Comparison of ENCODE assay signal across 19 cellular contexts in the genomic region with DNA sequence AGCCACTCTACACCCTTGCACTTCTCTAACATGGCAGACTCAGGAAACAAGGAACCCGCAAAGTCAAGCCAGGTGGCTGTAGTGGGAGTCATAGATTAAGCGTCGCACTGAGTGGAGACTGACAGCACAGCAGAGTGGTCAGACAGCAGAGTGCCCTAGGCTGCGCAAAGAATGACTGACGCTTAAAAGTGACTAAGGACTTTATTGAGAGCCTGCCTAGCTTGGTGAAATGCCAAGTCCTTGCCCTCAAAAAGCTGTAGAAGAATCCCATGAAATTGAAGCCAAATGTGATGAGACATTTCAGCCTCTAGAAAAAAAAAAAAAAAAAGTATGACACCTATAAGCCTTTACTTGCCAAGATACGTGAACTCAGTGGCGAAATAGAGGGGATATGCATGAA. TPM values are rescaled to one million over a fixed set of nuclear protein-coding genes. Genes with fewer than 3 reads are reported as not detected.
DNase-seq lines count a peak whose midpoint lies in the region; ATAC-seq and TF ChIP-seq lines count a peak whose summit lies in the region.
"Had no signal": no experiment of that assay in that cellular context is flagged by ENCODE, and none has a peak within 500 bp of the region (broad histone marks: within the 10 kb centered on the region; RNA-seq: fewer than 3 reads in every experiment).

No MANE protein-coding gene starts in this region.

- H2AFZ ChIP-seq in osteoblast (ENCODE audit: low read length) (no peak overlapping the region), Karpas-422 (ENCODE audit: low read length) (no peak overlapping the region)

- peak overlapping the region; percentile 78 for H3K27ac ChIP-seq in RWPE1
- peak overlapping the region; percentile 23 for H3K27ac ChIP-seq in osteoblast (ENCODE audit: low read depth, low read length)
- H3K27ac ChIP-seq in Karpas-422 (ENCODE audit: low read length): no peak overlapping the region
- H3K27ac ChIP-seq: pancreas, right atrium auricular region, thyroid gland had no signal

- H3K9ac ChIP-seq in Karpas-422 (ENCODE audit: low read length): no peak overlapping the region

- CTCF ChIA-PET in RWPE1 (lab: Yijun Ruan, JAX): no interaction called here

- H3K4me1 ChIP-seq in osteoblast (ENCODE audit: insufficient read depth, low read length) (peaks cover 35% of the 10 kb centered on the region), Karpas-422 (ENCODE audit: low read length) (no peaks in the 10 kb centered on the region)
- H3K4me1 ChIP-seq: pancreas, thyroid gland had no signal

- H3K9me3 ChIP-seq in osteoblast (ENCODE audit: low read depth, low read length): no peaks in the 10 kb centered on the region
- no peaks in the 10 kb centered on the region for H3K9me3 ChIP-seq in Karpas-422 (ENCODE audit: low read length)
- H3K9me3 ChIP-seq: pancreas, right atrium auricular region, thyroid gland had no signal

- no peak for ATAC-seq in GM18861 (IDR thresholded peaks at IDR 0.05; ENCODE audit: unreplicated experiment)
- ATAC-seq: activated CD4-positive, alpha-beta T cell treated with anti-CD3 and anti-CD28 coated beads for 36 hours; effector memory CD8-positive, alpha-beta T cell; left cardiac atrium; natural killer cell; pancreas had no signal

- no peaks in the 10 kb centered on the region for H4K20me1 ChIP-seq in osteoblast (ENCODE audit: insufficient read depth, low read length)
- peaks cover 5% of the 10 kb centered on the region; the same call in 1 of the 2 replicates for H4K20me1 ChIP-seq in Karpas-422 (ENCODE audit: insufficient read depth, low read depth, low read length)

- DNase-seq in GM04503 (ENCODE audit: low read depth) (peak; percentile 59), RWPE1 (ENCODE audit: low spot score) (peak; percentile 81), erythroblast (lab: John Stamatoyannopoulos, UW) (peak; percentile 51 to 73), osteoblast (ENCODE audit: insufficient read length, low spot score, missing footprints) (peak; percentile 79), Karpas-422 (no peak)
- DNase-seq in effector CD4-positive, alpha-beta T cell: no peak
- DNase-seq: activated CD4-positive, alpha-beta T cell treated with anti-CD3 and anti-CD28 coated beads for 36 hours; activated T-cell treated with anti-CD3 and anti-CD28 coated beads, Interleukin-2, amount 50 U/mL, for 48 hours; effector memory CD8-positive, alpha-beta T cell; GOT3; left cardiac atrium; natural killer cell; NCI-H1694 treated with DMSO at 0.1 percent for 48 hours; pancreas; stimulated activated CD4-positive, alpha-beta T cell treated with anti-CD3 and anti-CD28 coated beads, Interleukin-12 subunit alpha, Interleukin-12 subunit beta, amount 100 ng/mL, for 4 hours; stimulated activated CD4-positive, alpha-beta T cell treated with anti-CD3 and anti-CD28 coated beads, Interleukin-4, amount 100 ng/mL, for 4 hours had no signal

- H3K27me3 ChIP-seq in osteoblast (ENCODE audit: insufficient read depth, low read length) (no peaks in the 10 kb centered on the region), Karpas-422 (ENCODE audit: low read length) (no peaks in the 10 kb centered on the region)
- H3K27me3 ChIP-seq: pancreas, right atrium auricular region, thyroid gland had no signal

- no peak for TF ChIP-seq POLR2A in erythroblast (IDR thresholded peaks at IDR 0.05; ENCODE audit: low read length)

- H3K79me2 ChIP-seq in osteoblast (ENCODE audit: insufficient read depth, low read length) (peaks cover 87% of the 10 kb centered on the region), Karpas-422 (ENCODE audit: low read length) (no peaks in the 10 kb centered on the region)

- TF ChIP-seq CTCF in RWPE1 (conservative IDR thresholded peaks at IDR 0.05; ENCODE audit: low read depth) (no peak), osteoblast (IDR thresholded peaks at IDR 0.05; ENCODE audit: extremely low read depth, low read depth, low read length) (no peak)

- POLR2A ChIA-PET in RWPE1 (lab: Yijun Ruan, JAX; ENCODE audit: low non-redundant PET): interaction anchor here (0.6 kb wide), 1 partner anchor 86 kb away, joined by 9 read pairs; no protein-coding TSS in a partner anchor

- H3K36me3 ChIP-seq in osteoblast (ENCODE audit: insufficient read depth, low read length): peaks cover 8% of the 10 kb centered on the region
- H3K36me3 ChIP-seq in Karpas-422 (ENCODE audit: insufficient read depth, low read length): no peaks in the 10 kb centered on the region
- H3K36me3 ChIP-seq: pancreas, right atrium auricular region, thyroid gland had no signal

- H3K4me3 ChIP-seq in osteoblast (ENCODE audit: insufficient read depth, low read length): no peak overlapping the region
- no peak overlapping the region for H3K4me3 ChIP-seq in Karpas-422 (ENCODE audit: low read length)
- H3K4me3 ChIP-seq: pancreas, right atrium auricular region, thyroid gland had no signal

- H3K9me2 ChIP-seq in Karpas-422 (replicated peaks; ENCODE audit: insufficient read depth, low read length): no peaks in the 10 kb centered on the region

- H3K4me2 ChIP-seq in osteoblast (ENCODE audit: insufficient read depth, low read length) (peak overlapping the region; percentile 19), Karpas-422 (ENCODE audit: low read depth, low read length, poor library complexity, severe bottlenecking) (no peak overlapping the region)

RNA-seq across cellular contexts. Expression of a gene that starts 30.2 kb away (rescaled TPM):
- total RNA-seq in osteoblast: 9.7 and 10.9 TPM in 2 replicates
- total RNA-seq in Karpas-422 (2014; rRNA removed; shearing (Covaris generic); ENCODE audit: low replicate concordance): 4.3 and 4.7 TPM in 2 replicates

Comparison
In these comparisons a context has a peak if more than half of its experiments do, and no peak if none do; other contexts are left out.
1. DNase-seq: peak in GM04503 (single experiment), RWPE1 (single experiment), erythroblast (2 of 2) and osteoblast (single experiment); none in effector CD4-positive, alpha-beta T cell (single experiment) and Karpas-422 (single experiment).